ENCODE assay signal across 8 cellular contexts in genomic region chr1:9890224-9890731, GRCh38. TPM values are rescaled to one million over a fixed set of nuclear protein-coding genes. Genes with fewer than 3 reads are reported as not detected.
A peak's percentile ranks its signal among the peaks of the same experiment; 100 is the strongest.
DNase-seq lines count a peak whose midpoint lies in the region; ATAC-seq, FAIRE-seq and TF ChIP-seq lines count a peak whose summit lies in the region.
"Had no signal": no experiment of that assay in that cellular context is flagged by ENCODE, and none has a peak within 500 bp of the region (broad histone marks: within the 10 kb centered on the region; RNA-seq: fewer than 3 reads in every experiment).

No MANE protein-coding gene starts in this region.

- H3K36me3 ChIP-seq in WERI-Rb-1 (no peaks in the 10 kb centered on the region; the same call in 1 of the 2 replicates), iPS-15b (ENCODE audit: control insufficient read depth, insufficient read depth, low read length) (no peaks in the 10 kb centered on the region), upper lobe of left lung (peaks cover 0 to 6% (median 4%) of the 10 kb centered on the region in 4 donors)

- WGBS in upper lobe of left lung, 2 donors, result 14 to 34% methylated on average over 4 to 6 of the region's 6 CpGs

- TF ChIP-seq CTCF in WERI-Rb-1 (IDR thresholded peaks at IDR 0.05; ENCODE audit: low read depth, low read length), result no peak
- TF ChIP-seq CTCF in upper lobe of left lung (IDR thresholded peaks at IDR 0.05), result no peak

- H3K9ac ChIP-seq in iPS-15b (ENCODE audit: low read depth, low read length), result peak overlapping the region; percentile 37

- no peak for ATAC-seq in upper lobe of left lung (ENCODE audit: low FRiP score in 2 of 2)

- H3K9me3 ChIP-seq in WERI-Rb-1 (ENCODE audit: severe bottlenecking) (no peaks in the 10 kb centered on the region), iPS-15b (ENCODE audit: control insufficient read depth, insufficient read depth, low read length) (no peaks in the 10 kb centered on the region), upper lobe of left lung (no peaks in the 10 kb centered on the region)

- DNase-seq in HTR-8/SVneo (ENCODE audit: insufficient read length, low spot score) (peak; percentile 76), WERI-Rb-1 (no peak), upper lobe of left lung (no peak), NCI-H1436 treated with DMSO at 0.1 percent for 48 hours (lab: John Stamatoyannopoulos, UW) (no peak), middle frontal gyrus (ENCODE audit: extremely low spot score, low spot score) (no peak), HUDEP-2 (lab: John Stamatoyannopoulos, UW; ENCODE audit: unreplicated experiment in 76 of 76) (no peak)
- DNase-seq: NCI-H774 had no signal

- TF ChIP-seq EP300 in upper lobe of left lung (IDR thresholded peaks at IDR 0.05), result no peak

- H3K4me3 ChIP-seq in WERI-Rb-1 (ENCODE audit: low read depth, low read length) (no peak overlapping the region), iPS-15b (ENCODE audit: low read depth, low read length) (no peak overlapping the region), upper lobe of left lung (no peak overlapping the region)

- H3K27me3 ChIP-seq in WERI-Rb-1 (ENCODE audit: insufficient read depth, low read depth, severe bottlenecking) (no peaks in the 10 kb centered on the region), iPS-15b (ENCODE audit: control insufficient read depth, insufficient read depth, low read length) (no peaks in the 10 kb centered on the region), upper lobe of left lung (no peaks in the 10 kb centered on the region)

- no peak for FAIRE-seq in HTR-8/SVneo (lab: Jason Lieb, UNC)

- H3K4me1 ChIP-seq in iPS-15b (ENCODE audit: control insufficient read depth, insufficient read depth, low read length), result peaks cover 15% of the 10 kb centered on the region
- H3K4me1 ChIP-seq in upper lobe of left lung, result peaks cover 37 to 59% (median 44%) of the 10 kb centered on the region in 4 donors

- H3K27ac ChIP-seq in WERI-Rb-1, result peak overlapping the region; percentile 57
- H3K27ac ChIP-seq in upper lobe of left lung, result peak overlapping the region; percentile 1 to 84 (median 26)

- TF ChIP-seq POLR2A in upper lobe of left lung (IDR thresholded peaks at IDR 0.05), result no peak

RNA-seq across cellular contexts. Expression of gene CTNNBIP1, which starts 19.8 kb away (rescaled TPM):
- total RNA-seq in upper lobe of left lung, result 10 to 100 TPM; 39.8 to 85.8 (median 73.1) TPM

RNA-seq across cellular contexts. Expression of gene LZIC, which starts 52.9 kb away (rescaled TPM):
- 10 to 100 TPM in 5 of 6 donors, 1 to 10 TPM in 1; 9.4 to 28.7 (median 19.4) TPM for total RNA-seq in upper lobe of left lung

RNA-seq across cellular contexts. Expression of gene NMNAT1, which starts 53.0 kb away (rescaled TPM):
- total RNA-seq in upper lobe of left lung, result 10 to 100 TPM in 3 of 6 donors, 1 to 10 TPM in 3; 4.6 to 13.6 (median 8.5) TPM
